In the genomic region with DNA sequence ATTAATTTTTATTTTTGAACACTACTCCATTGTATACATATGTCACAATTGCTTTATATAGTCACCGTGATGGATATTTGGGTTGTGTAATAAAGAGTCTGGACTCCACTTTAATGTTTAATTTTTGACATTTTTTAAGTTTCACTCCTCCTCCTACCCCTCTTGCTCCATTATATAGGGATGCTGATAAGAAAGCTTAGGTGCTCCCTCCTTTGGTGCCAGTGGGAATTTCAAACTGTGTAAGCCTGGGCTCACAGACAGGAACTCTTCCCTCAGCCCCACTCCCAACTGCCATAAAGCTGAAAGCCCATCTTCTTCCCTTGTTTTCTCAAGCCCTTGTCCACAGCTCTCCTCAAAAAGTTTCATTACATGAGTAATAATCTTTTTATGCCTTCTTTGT, we compare ENCODE assay signal across 21 cellular contexts. TPM values are rescaled to one million over a fixed set of nuclear protein-coding genes. Genes with fewer than 3 reads are reported as not detected.
A peak's percentile ranks its signal among the peaks of the same experiment; 100 is the strongest.
DNase-seq lines count a peak whose midpoint lies in the region; ATAC-seq, FAIRE-seq and TF ChIP-seq lines count a peak whose summit lies in the region.
"Had no signal": no experiment of that assay in that cellular context is flagged by ENCODE, and none has a peak within 500 bp of the region (broad histone marks: within the 10 kb centered on the region; RNA-seq: fewer than 3 reads in every experiment).

No MANE protein-coding gene starts in this region.

- POLR2A ChIA-PET in PC-9 (lab: Charles Lee; ENCODE audit: unreplicated experiment): no interaction called here
- POLR2A ChIA-PET in H1 (lab: Charles Lee; ENCODE audit: partially characterized antibody): no interaction called here

- TF ChIP-seq CTCF in PC-9 (conservative IDR thresholded peaks at IDR 0.05) (0 out of 2 replicates have a peak, but pooled peaks have one; percentile 15), H1 (IDR thresholded peaks at IDR 0.05; ENCODE audit: control extremely low read depth in 1 of 3, insufficient read depth in 1 of 3, low read depth in 1 of 3, low read length in 3 of 3) (peak in 2 of 3 experiments; percentile 34 to 39; a peak in 2 of 4 replicates), osteoblast (IDR thresholded peaks at IDR 0.05; ENCODE audit: extremely low read depth, low read depth, low read length) (peak; percentile 34)

- no peak for TF ChIP-seq POLR2A in H1 (IDR thresholded peaks at IDR 0.05; ENCODE audit: control extremely low read depth in 1 of 2, low read depth in 2 of 2, low read length in 2 of 2)

- H3K23ac ChIP-seq in H1 (ENCODE audit: insufficient read length): no peak overlapping the region

- H3K9me2 ChIP-seq in PC-9 (ENCODE audit: insufficient read depth): no peaks in the 10 kb centered on the region; the same call in 1 of the 2 replicates

- H3F3A ChIP-seq in PC-9 (ENCODE audit: insufficient read depth, low read depth): no peaks in the 10 kb centered on the region

- no peaks in the 10 kb centered on the region for H3K36me3 ChIP-seq in PC-9 (ENCODE audit: low read depth)
- no peaks in the 10 kb centered on the region for H3K36me3 ChIP-seq in H1 (ENCODE audit: control insufficient read depth in 2 of 4, insufficient read depth in 4 of 4, low read length in 3 of 4)
- no peaks in the 10 kb centered on the region for H3K36me3 ChIP-seq in osteoblast (ENCODE audit: insufficient read depth, low read length)
- H3K36me3 ChIP-seq: esophagus muscularis mucosa, thyroid gland had no signal

- intact Hi-C loops in PC-9 (cut with micrococcal nuclease; ENCODE audit: unreplicated experiment) (loop anchor here (10.0 kb wide), 1 partner anchor 175 kb away; no protein-coding TSS in a partner anchor), right cardiac atrium (cut with DNase I) (no loop called here)

- FAIRE-seq in GM18507 (lab: Jason Lieb, UNC): peak; percentile 12
- peak; percentile 32 for FAIRE-seq in H1 (lab: Jason Lieb, UNC)

- no peak overlapping the region for H3K27ac ChIP-seq in PC-9
- no peak overlapping the region for H3K27ac ChIP-seq in H1 (ENCODE audit: low read depth, low read length)
- no peak overlapping the region for H3K27ac ChIP-seq in osteoblast (ENCODE audit: low read depth, low read length)
- no peak overlapping the region for H3K27ac ChIP-seq in right cardiac atrium (ENCODE audit: low read length)
- H3K27ac ChIP-seq: esophagus muscularis mucosa, HL-60, KMS-11, thyroid gland had no signal

- no peak overlapping the region for H4K91ac ChIP-seq in H1 (replicated peaks; ENCODE audit: insufficient read length, low read length)

- H3K4me1 ChIP-seq in PC-9 (replicated peaks; ENCODE audit: insufficient read depth) (no peaks in the 10 kb centered on the region), H1 (replicated peaks in 1 of 4; ENCODE audit: control insufficient read depth in 3 of 4, insufficient read depth in 4 of 4, low read length in 3 of 4) (no peaks in the 10 kb centered on the region), osteoblast (ENCODE audit: insufficient read depth, low read length) (no peaks in the 10 kb centered on the region), right cardiac atrium (ENCODE audit: control insufficient read depth, insufficient read depth, low read length) (no peaks in the 10 kb centered on the region)
- H3K4me1 ChIP-seq: esophagus muscularis mucosa, thyroid gland had no signal

- H3K79me2 ChIP-seq in PC-9 (ENCODE audit: low read depth) (no peaks in the 10 kb centered on the region), H1 (ENCODE audit: control insufficient read depth in 1 of 2, insufficient read depth in 2 of 2, low read length in 2 of 2) (no peaks in the 10 kb centered on the region), osteoblast (ENCODE audit: insufficient read depth, low read length) (peaks cover 5% of the 10 kb centered on the region)

- no peak overlapping the region for H3K18ac ChIP-seq in H1 (ENCODE audit: extremely low read depth, low read length)

- no peaks in the 10 kb centered on the region for H3K79me1 ChIP-seq in H1 (ENCODE audit: low read depth, low read length)

- H2BK12ac ChIP-seq in H1 (ENCODE audit: low read depth, low read length): no peak overlapping the region

- no peak overlapping the region for H3K4ac ChIP-seq in H1 (replicated peaks; ENCODE audit: insufficient read length, low read depth, low read length)

- no peak for ATAC-seq in right cardiac atrium
- ATAC-seq: left cardiac atrium had no signal

- CTCF ChIA-PET in PC-9 (lab: Charles Lee): no interaction called here
- CTCF ChIA-PET in H1 (lab: Charles Lee; ENCODE audit: partially characterized antibody): interaction anchor here (0.8 to 3.3 kb wide), 20 partner anchors 9 to 480 kb away, joined by 3 to 23 read pairs (median 4); no protein-coding TSS in a partner anchor

- H3K27me3 ChIP-seq in PC-9 (ENCODE audit: insufficient read depth, low read depth) (no peaks in the 10 kb centered on the region), H1 (replicated peaks in 1 of 4; ENCODE audit: control insufficient read depth in 3 of 4, extremely low read depth in 1 of 4, insufficient read depth in 3 of 4, low read length in 3 of 4) (no peaks in the 10 kb centered on the region), osteoblast (ENCODE audit: insufficient read depth, low read length) (no peaks in the 10 kb centered on the region), right cardiac atrium (ENCODE audit: control insufficient read depth, insufficient read depth) (no peaks in the 10 kb centered on the region)
- H3K27me3 ChIP-seq: esophagus muscularis mucosa, thyroid gland had no signal

- TF ChIP-seq EP300 in H1 (IDR thresholded peaks at IDR 0.05; ENCODE audit: borderline replicate concordance in 1 of 2, low read depth in 2 of 2, low read length in 2 of 2): no peak

- H3K23me2 ChIP-seq in H1 (ENCODE audit: low read depth, low read length): no peaks in the 10 kb centered on the region

- no peak overlapping the region for H3K4me2 ChIP-seq in PC-9
- no peak overlapping the region for H3K4me2 ChIP-seq in H1 (ENCODE audit: insufficient read depth in 1 of 2, low read depth in 2 of 2, low read length in 2 of 2)
- no peak overlapping the region for H3K4me2 ChIP-seq in osteoblast (ENCODE audit: insufficient read depth, low read length)
- H3K4me2 ChIP-seq: KMS-11 had no signal

- no peaks in the 10 kb centered on the region for H4K20me1 ChIP-seq in PC-9 (ENCODE audit: insufficient read depth)
- no peaks in the 10 kb centered on the region for H4K20me1 ChIP-seq in H1 (replicated peaks in 1 of 2; ENCODE audit: control insufficient read depth in 1 of 2, insufficient read depth in 2 of 2, low read length in 2 of 2)
- no peaks in the 10 kb centered on the region for H4K20me1 ChIP-seq in osteoblast (ENCODE audit: insufficient read depth, low read length)

- no peak overlapping the region for H4K8ac ChIP-seq in H1 (ENCODE audit: extremely low read depth, insufficient read depth, low read length)

- H3K9ac ChIP-seq in H1 (replicated peaks in 1 of 4; ENCODE audit: extremely low read depth in 1 of 4, low read depth in 3 of 4, low read length in 3 of 4): no peak overlapping the region
- H3K9ac ChIP-seq: KMS-11 had no signal

- H2BK5ac ChIP-seq in H1 (ENCODE audit: low read depth, low read length): no peak overlapping the region

- BruUV-seq in PC-9 (replicated peaks; lab: Mats Ljungman, UMichigan): no TSS peak

- no peak overlapping the region for H4K5ac ChIP-seq in H1 (ENCODE audit: insufficient read length, low read depth, low read length)

- DNase-seq in GM18507 (ENCODE audit: extremely low spot score, insufficient read length, low read depth) (no peak), PC-9 (no peak), H1 (ENCODE audit: low read depth in 1 of 2, low spot score in 2 of 2) (no peak), osteoblast (ENCODE audit: insufficient read length, low spot score, missing footprints) (peak; percentile 3), DMS114 treated with DMSO at 0.1 percent for 48 hours (lab: John Stamatoyannopoulos, UW; ENCODE audit: unreplicated experiment) (no peak), right cardiac atrium (no peak)
- no peak for DNase-seq in activated CD4-positive, alpha-beta T cell treated with anti-CD3 and anti-CD28 coated beads, Interleukin-2, amount 50 U/mL, for 48 hours
- DNase-seq: activated CD4-positive, alpha-beta T cell treated with anti-CD3 and anti-CD28 coated beads, Interleukin-2, amount 10 ng/mL, durations not matched to agents 24 days and 14 days; activated naive CD4-positive, alpha-beta T cell treated with anti-CD3 and anti-CD28 coated beads, Interleukin-2, amount 50 U/mL, for 16 hours; activated T-cell treated with anti-CD3 and anti-CD28 coated beads for 4 hours; DMS79 treated with DMSO at 0.1 percent for 48 hours; left cardiac atrium; NCI-H1417; occipital lobe; SHP77 treated with DMSO at 0.1 percent for 48 hours; thyroid gland had no signal

- TF ChIP-seq RAD21 in H1 (IDR thresholded peaks at IDR 0.05 in 1 of 2, conservative IDR thresholded peaks at IDR 0.05 in 1 of 2; ENCODE audit: low read depth in 2 of 2, low read length in 2 of 2): peak; percentile 59 to 64

- H2BK15ac ChIP-seq in H1 (ENCODE audit: low read length): no peak overlapping the region

- H3K9me3 ChIP-seq in PC-9 (ENCODE audit: insufficient read depth, low read depth): peaks cover 3% of the 10 kb centered on the region; the same call in 1 of the 2 replicates
- no peaks in the 10 kb centered on the region for H3K9me3 ChIP-seq in H1 (ENCODE audit: insufficient read depth in 2 of 2, low read depth in 1 of 2, low read length in 1 of 2)
- no peaks in the 10 kb centered on the region for H3K9me3 ChIP-seq in osteoblast (ENCODE audit: low read depth, low read length)
- H3K9me3 ChIP-seq in right cardiac atrium (ENCODE audit: control insufficient read depth, low read length): no peaks in the 10 kb centered on the region
- H3K9me3 ChIP-seq: esophagus muscularis mucosa, thyroid gland had no signal

- H3K14ac ChIP-seq in H1 (ENCODE audit: insufficient read length): no peak overlapping the region

- H2BK20ac ChIP-seq in H1 (ENCODE audit: low read length): no peak overlapping the region

- H2AFZ ChIP-seq in PC-9 (no peak overlapping the region), H1 (ENCODE audit: low read length) (no peak overlapping the region), osteoblast (ENCODE audit: low read length) (no peak overlapping the region)

- 78% methylated on average over 1 of the region's 1 CpG; no CpG with 5 or more reads in 1 of the 2 experiments for WGBS in H1 (ENCODE audit: extremely low coverage in 1 of 2, insufficient coverage in 1 of 2, insufficient read length in 1 of 2, insufficient replicate concordance in 2 of 2, low coverage in 1 of 2, low lambda C conversion rate in 2 of 2, missing lambda C conversion rate in 1 of 2), 2 experiments
- 67% methylated on average over 1 of the region's 1 CpG for WGBS in right cardiac atrium

- no peak overlapping the region for H3K4me3 ChIP-seq in PC-9
- no peak overlapping the region for H3K4me3 ChIP-seq in H1 (ENCODE audit: extremely low read depth in 1 of 4, insufficient read depth in 2 of 4, low read depth in 3 of 4, low read length in 4 of 4)
- H3K4me3 ChIP-seq in osteoblast (ENCODE audit: insufficient read depth, low read length): no peak overlapping the region
- no peak overlapping the region for H3K4me3 ChIP-seq in right cardiac atrium (ENCODE audit: low read length)
- H3K4me3 ChIP-seq: esophagus muscularis mucosa, thyroid gland had no signal

- H2AK5ac ChIP-seq in H1 (ENCODE audit: low read depth, low read length): no peak overlapping the region

- no peak overlapping the region for H2BK120ac ChIP-seq in H1 (replicated peaks; ENCODE audit: low read depth, low read length)

- no peak overlapping the region for H3K56ac ChIP-seq in H1 (replicated peaks; ENCODE audit: insufficient read length, low read depth, low read length)

RNA-seq across cellular contexts. Expression of gene TWIST1, which starts 47.6 kb away (rescaled TPM):
- total RNA-seq in PC-9 (2021) (1.0 and 2.0 TPM in 2 replicates), osteoblast (101 and 113 TPM in 2 replicates), right cardiac atrium (1 to 10 TPM; 2.3 to 4.4 (median 3.2) TPM)
- 0.31 and 0.52 TPM in 2 replicates for total RNA-seq in H1 (2021; fragmentation: NEBNext Ultra II Directional; extraction: Animal tissue kit (Norgen Biotek cat#: 25700))
- polyA plus RNA-seq in H1 (2011; rRNA removed) (0.29 and 0.75 TPM in 2 replicates), right cardiac atrium (3.6 TPM)
- polyA plus RNA-seq in H1 (2011; cell fraction: cytosol; rRNA removed): 0.53 TPM
- polyA plus RNA-seq in H1 (2011; cell fraction: nucleus; rRNA removed): 0.41 TPM
- polyA plus RNA-seq in H1 (2012, experiment 1 of 2): 0.24 to 0.75 TPM (median 0.48 TPM) in 3 of 4 replicates, not detected in the other
- 0.20 TPM for polyA plus RNA-seq in H1 (2012, experiment 2 of 2)
- polyA plus RNA-seq in H1 (2013, experiment 1 of 2): 0.75 TPM
- 0.77 TPM for polyA plus RNA-seq in H1 (2013, experiment 2 of 2)
- polyA minus RNA-seq in H1 (2011; rRNA and poly(A)+ RNA removed): not detected in 2 replicates
- polyA minus RNA-seq in H1 (2011; cell fraction: cytosol; rRNA and poly(A)+ RNA removed): not detected
- 0.90 TPM for polyA minus RNA-seq in H1 (2011; cell fraction: nucleus; rRNA and poly(A)+ RNA removed)
- total RNA-seq: dermis microvascular lymphatic vessel endothelial cell, mononuclear cell had no signal

Comparison
In these comparisons a context has a peak if more than half of its experiments do, and no peak if none do; other contexts are left out.
1. RNA of gene TWIST1, which starts 47.6 kb away (total RNA-seq): 101 to 113 TPM in osteoblast; 2.3 to 4.4 TPM in right cardiac atrium, 1.0 to 2.0 TPM in PC-9 and 0.31 to 0.52 TPM in H1; every median in the first group is over 10 times any median in the second.
2. Peak in every context shown above with its lines, with median percentiles within 50 percentile points of each other: CTCF ChIP-seq.